In the genomic region with DNA sequence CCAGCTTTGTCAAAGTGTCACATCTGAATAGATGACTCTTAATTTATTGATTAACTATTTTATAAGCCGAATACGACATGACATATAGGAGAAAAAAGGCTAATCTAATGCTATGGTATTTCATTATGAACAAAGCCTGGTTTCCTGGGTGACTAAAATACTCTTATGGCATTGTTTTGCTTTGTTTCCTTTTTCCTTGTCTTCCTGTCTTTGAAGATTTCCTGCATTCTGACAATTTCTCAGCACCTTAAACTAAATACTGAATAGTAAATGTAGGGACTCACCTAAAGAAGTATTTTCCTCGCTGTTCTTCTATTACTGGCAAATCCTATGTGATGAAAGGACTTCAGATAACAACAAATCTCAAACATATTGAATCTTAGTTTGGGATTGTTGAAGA, we compare ENCODE assay signal across 22 cellular contexts.
A peak's percentile ranks its signal among the peaks of the same experiment; 100 is the strongest.
DNase-seq lines count a peak whose midpoint lies in the region; ATAC-seq, FAIRE-seq and TF ChIP-seq lines count a peak whose summit lies in the region.
"Had no signal": no experiment of that assay in that cellular context is flagged by ENCODE, and none has a peak within 500 bp of the region (broad histone marks: within the 10 kb centered on the region; RNA-seq: fewer than 3 reads in every experiment).

No MANE protein-coding gene starts in this region.

- H3K27me3 ChIP-seq in ACC112 (ENCODE audit: insufficient read depth, low read length) (no peaks in the 10 kb centered on the region), osteoblast (ENCODE audit: insufficient read depth, low read length) (no peaks in the 10 kb centered on the region)
- H3K27me3 ChIP-seq: BE2C, BLaER1 had no signal

- H4K20me1 ChIP-seq in osteoblast (ENCODE audit: insufficient read depth, low read length) = no peaks in the 10 kb centered on the region
- H4K20me1 ChIP-seq: BLaER1 had no signal

- H2AFZ ChIP-seq in ACC112 (ENCODE audit: low read length, unreplicated experiment) = peak overlapping the region; percentile 28
- no peak overlapping the region for H2AFZ ChIP-seq in osteoblast (ENCODE audit: low read length)

- peaks cover 7% of the 10 kb centered on the region for H3K4me1 Mint-ChIP-seq in endothelial cell (ENCODE audit: unreplicated experiment)
- H3K4me1 Mint-ChIP-seq: CD14-positive monocyte; CD4-positive, alpha-beta memory T cell; CD4-positive, CD25-positive, alpha-beta regulatory T cell; CD8-positive, alpha-beta memory T cell had no signal

- H3K36me3 ChIP-seq in ACC112 (ENCODE audit: insufficient read depth, low read length) = no peaks in the 10 kb centered on the region
- H3K36me3 ChIP-seq in osteoblast (ENCODE audit: insufficient read depth, low read length) = no peaks in the 10 kb centered on the region
- H3K36me3 ChIP-seq: BE2C, BLaER1 had no signal

- H3K27ac ChIP-seq in ACC112 (ENCODE audit: low read depth, low read length) = no peak overlapping the region
- no peak overlapping the region for H3K27ac ChIP-seq in osteoblast (ENCODE audit: low read depth, low read length)
- H3K27ac ChIP-seq: BLaER1 had no signal

- FAIRE-seq in H54 (lab: Jason Lieb, UNC) = peak; percentile 41
- FAIRE-seq: A204.1, GM12891, GM19239 had no signal

- DNase-seq in H54 (ENCODE audit: insufficient read length, low spot score) (no peak), endothelial cell (ENCODE audit: low spot score) (no peak), osteoblast (ENCODE audit: insufficient read length, low spot score, missing footprints) (no peak)
- no peak for DNase-seq in activated T-cell treated with anti-CD3 and anti-CD28 coated beads, Interleukin-2, amount 50 U/mL, for 48 hours
- DNase-seq: 8988T; ACHN; BE2C; C1 segment of cervical spinal cord; CD4-positive, alpha-beta memory T cell; CD4-positive, CD25-positive, alpha-beta regulatory T cell; CD8-positive, alpha-beta memory T cell; COR-L47; DMS79 treated with DMSO at 0.1 percent for 48 hours; GF-D8 had no signal

- no peaks in the 10 kb centered on the region for H3K9me3 Mint-ChIP-seq in endothelial cell (ENCODE audit: unreplicated experiment)

- no peak for ATAC-seq in HG03520 (IDR thresholded peaks at IDR 0.05; ENCODE audit: unreplicated experiment)
- no peak for ATAC-seq in HG03354 (IDR thresholded peaks at IDR 0.05; ENCODE audit: poor library complexity, severe bottlenecking, unreplicated experiment)

- TF ChIP-seq POLR2A in H54 (IDR thresholded peaks at IDR 0.05; ENCODE audit: low read depth, low read length) = no peak

- no peaks in the 10 kb centered on the region for H3K79me2 ChIP-seq in ACC112 (ENCODE audit: control insufficient read depth, insufficient read depth, low read length, unreplicated experiment)
- no peaks in the 10 kb centered on the region for H3K79me2 ChIP-seq in osteoblast (ENCODE audit: insufficient read depth, low read length)

- peak overlapping the region; percentile 93 for H3K27ac Mint-ChIP-seq in endothelial cell (ENCODE audit: unreplicated experiment)
- H3K27ac Mint-ChIP-seq: CD14-positive monocyte; CD4-positive, alpha-beta memory T cell; CD4-positive, CD25-positive, alpha-beta regulatory T cell; CD8-positive, alpha-beta memory T cell had no signal

- no peak overlapping the region for H3K4me3 ChIP-seq in ACC112 (ENCODE audit: low read depth, low read length)
- H3K4me3 ChIP-seq in osteoblast (ENCODE audit: insufficient read depth, low read length) = no peak overlapping the region
- H3K4me3 ChIP-seq: BLaER1 had no signal

- H3K4me2 ChIP-seq in osteoblast (ENCODE audit: insufficient read depth, low read length) = no peak overlapping the region
- H3K4me2 ChIP-seq: BLaER1 had no signal

- H3K4me3 Mint-ChIP-seq in endothelial cell (ENCODE audit: unreplicated experiment) = no peak overlapping the region
- H3K4me3 Mint-ChIP-seq: CD14-positive monocyte; CD4-positive, alpha-beta memory T cell; CD4-positive, CD25-positive, alpha-beta regulatory T cell; CD8-positive, alpha-beta memory T cell had no signal

- H3K4me1 ChIP-seq in ACC112 (ENCODE audit: control insufficient read depth, insufficient read depth, low read length, unreplicated experiment) (no peaks in the 10 kb centered on the region), osteoblast (ENCODE audit: insufficient read depth, low read length) (no peaks in the 10 kb centered on the region)
- H3K4me1 ChIP-seq: BE2C, BLaER1 had no signal

- H3K9me3 ChIP-seq in osteoblast (ENCODE audit: low read depth, low read length) = no peaks in the 10 kb centered on the region
- H3K9me3 ChIP-seq: BE2C, BLaER1 had no signal

- TF ChIP-seq CTCF in endothelial cell (IDR thresholded peaks at IDR 0.05; ENCODE audit: unreplicated experiment) (no peak), osteoblast (IDR thresholded peaks at IDR 0.05; ENCODE audit: extremely low read depth, low read depth, low read length) (no peak)

- H3K36me3 Mint-ChIP-seq in endothelial cell (ENCODE audit: low read depth, unreplicated experiment) = no peaks in the 10 kb centered on the region
- H3K36me3 Mint-ChIP-seq: CD14-positive monocyte; CD4-positive, alpha-beta memory T cell; CD4-positive, CD25-positive, alpha-beta regulatory T cell; CD8-positive, alpha-beta memory T cell had no signal

- no peaks in the 10 kb centered on the region for H3K27me3 Mint-ChIP-seq in endothelial cell (ENCODE audit: unreplicated experiment)
- H3K27me3 Mint-ChIP-seq: CD4-positive, alpha-beta memory T cell; CD4-positive, CD25-positive, alpha-beta regulatory T cell; CD8-positive, alpha-beta memory T cell had no signal
